21 cellular contexts compared by ENCODE assay signal in the genomic region with DNA sequence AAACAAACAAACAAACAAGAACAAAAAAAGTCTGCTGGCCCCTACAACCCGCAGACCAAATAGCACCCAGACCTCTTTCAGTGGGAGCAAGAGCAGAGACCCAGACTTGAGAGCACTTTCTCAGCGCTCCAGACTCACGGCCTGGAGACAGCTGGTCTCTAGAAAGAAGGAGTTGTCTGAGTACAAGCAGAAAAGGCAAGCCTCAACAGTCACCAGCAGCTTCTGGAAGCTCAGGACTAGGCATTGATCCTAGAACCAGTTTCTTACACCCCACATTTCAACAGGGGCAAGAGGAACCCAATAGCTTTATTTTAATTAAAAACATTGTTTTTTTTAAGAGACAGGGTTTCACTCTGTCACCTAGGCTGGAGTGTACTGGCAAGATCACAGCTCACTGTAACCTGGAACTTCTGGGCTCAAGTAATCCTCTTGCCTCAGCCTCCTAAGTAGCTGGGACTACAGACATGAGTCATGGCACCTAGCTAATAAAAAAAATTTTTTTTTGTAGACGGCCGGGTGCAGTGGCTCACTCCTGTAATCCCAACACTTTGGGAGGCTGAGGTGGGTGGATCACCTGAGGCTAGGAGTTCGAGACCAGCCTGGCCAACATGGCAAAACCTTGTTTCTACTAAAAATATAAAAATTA. TPM values are rescaled to one million over a fixed set of nuclear protein-coding genes. Genes with fewer than 3 reads are reported as not detected.
A peak's percentile ranks its signal among the peaks of the same experiment; 100 is the strongest.
DNase-seq lines count a peak whose midpoint lies in the region; ATAC-seq and TF ChIP-seq lines count a peak whose summit lies in the region.
"Had no signal": no experiment of that assay in that cellular context is flagged by ENCODE, and none has a peak within 500 bp of the region (broad histone marks: within the 10 kb centered on the region; RNA-seq: fewer than 3 reads in every experiment).

No MANE protein-coding gene starts in this region.

- no peak overlapping the region for H2AFZ ChIP-seq in mammary epithelial cell (ENCODE audit: low read depth, low read length)
- no peak overlapping the region for H2AFZ ChIP-seq in PC-3 (ENCODE audit: low read length)

- H3K4me2 ChIP-seq in mammary epithelial cell (ENCODE audit: insufficient read depth, low read depth, low read length) (no peak overlapping the region), PC-3 (ENCODE audit: low read length) (no peak overlapping the region)
- H3K4me2 ChIP-seq: BLaER1 treated with 17β-estradiol and CSF1 and Interleukin-3, amounts not matched to agents 10 nM and 100 nM had no signal

- H3K4me3 ChIP-seq in mammary epithelial cell (replicated peaks in 1 of 3; ENCODE audit: insufficient read depth in 1 of 3, low read depth in 2 of 3, low read length in 3 of 3), result no peak overlapping the region
- H3K4me3 ChIP-seq in breast epithelium, result no peak overlapping the region
- no peak overlapping the region for H3K4me3 ChIP-seq in PC-3 (ENCODE audit: low read length)
- H3K4me3 ChIP-seq: BLaER1 treated with 17β-estradiol and CSF1 and Interleukin-3, amounts not matched to agents 10 nM and 100 nM; GM12878; HAP-1 had no signal

- peak overlapping the region; percentile 81 for H3K27ac Mint-ChIP-seq in neural crest cell (ENCODE audit: unreplicated experiment)
- H3K27ac Mint-ChIP-seq: CD14-positive monocyte; CD4-positive, alpha-beta T cell; CD8-positive, alpha-beta memory T cell; HFFc6 had no signal

- no peaks in the 10 kb centered on the region for H3K4me1 Mint-ChIP-seq in neural crest cell

- 47% methylated on average over 6 of the region's 6 CpGs for WGBS in mammary epithelial cell (ENCODE audit: low coverage, missing lambda C conversion rate)

- H4K20me1 ChIP-seq in mammary epithelial cell (ENCODE audit: insufficient read depth, low read length) (no peaks in the 10 kb centered on the region), PC-3 (ENCODE audit: low read length) (no peaks in the 10 kb centered on the region)
- H4K20me1 ChIP-seq: BLaER1 treated with 17β-estradiol and CSF1 and Interleukin-3, amounts not matched to agents 10 nM and 100 nM had no signal

- H3K4me1 ChIP-seq in mammary epithelial cell (ENCODE audit: insufficient read depth, low read length), result no peaks in the 10 kb centered on the region
- no peaks in the 10 kb centered on the region for H3K4me1 ChIP-seq in breast epithelium
- no peaks in the 10 kb centered on the region for H3K4me1 ChIP-seq in PC-3 (ENCODE audit: insufficient read depth, low read length)
- H3K4me1 ChIP-seq: BE2C, HAP-1 had no signal

- ATAC-seq in PC-3 (no peak), HG03460 (IDR thresholded peaks at IDR 0.05; ENCODE audit: unreplicated experiment) (no peak)
- ATAC-seq: GM12878 had no signal

- H3F3A ChIP-seq in PC-3 (ENCODE audit: low read length, unreplicated experiment), result no peaks in the 10 kb centered on the region

- no peak overlapping the region for H3K9ac ChIP-seq in mammary epithelial cell (ENCODE audit: insufficient read depth, low read length)
- H3K9ac ChIP-seq in PC-3 (ENCODE audit: low read length), result no peak overlapping the region
- H3K9ac ChIP-seq: BLaER1 treated with 17β-estradiol and CSF1 and Interleukin-3, amounts not matched to agents 10 nM and 100 nM had no signal

- H3K27me3 Mint-ChIP-seq in neural crest cell (ENCODE audit: low read depth), result peaks cover 17% of the 10 kb centered on the region
- H3K27me3 Mint-ChIP-seq: CD4-positive, alpha-beta T cell had no signal

- H3K36me3 Mint-ChIP-seq in neural crest cell (ENCODE audit: low read depth), result no peaks in the 10 kb centered on the region
- H3K36me3 Mint-ChIP-seq: CD14-positive monocyte; CD8-positive, alpha-beta memory T cell had no signal

- H3K9me3 Mint-ChIP-seq in neural crest cell, result no peaks in the 10 kb centered on the region
- H3K9me3 Mint-ChIP-seq: CD14-positive monocyte, HFFc6 had no signal

- intact Hi-C loops in mammary epithelial cell (cut with micrococcal nuclease), result no loop called here
- intact Hi-C loops in breast epithelium (cut with DNase I; ENCODE audit: low total_unique reads), result no loop called here
- intact Hi-C loops in PC-3 (cut with micrococcal nuclease), result no loop called here

- H3K36me3 ChIP-seq in mammary epithelial cell (ENCODE audit: insufficient read depth, low read length), result no peaks in the 10 kb centered on the region
- no peaks in the 10 kb centered on the region for H3K36me3 ChIP-seq in breast epithelium
- no peaks in the 10 kb centered on the region for H3K36me3 ChIP-seq in PC-3 (ENCODE audit: low read depth, low read length)
- H3K36me3 ChIP-seq: BE2C; BLaER1 treated with 17β-estradiol and CSF1 and Interleukin-3, amounts not matched to agents 10 nM and 100 nM; HAP-1 had no signal

- BruUV-seq in mammary epithelial cell (replicated peaks; lab: Mats Ljungman, UMichigan) (no TSS peak), PC-3 (replicated peaks; lab: Mats Ljungman, UMichigan) (no TSS peak)

- in situ Hi-C loops in mammary epithelial cell (cut with MboI; ENCODE audit: low sequenced_read_pairs in 2 of 2), result no loop called here

- H3K79me2 ChIP-seq in mammary epithelial cell (ENCODE audit: insufficient read depth, low read length), result no peaks in the 10 kb centered on the region
- H3K79me2 ChIP-seq in PC-3 (ENCODE audit: low read length), result no peaks in the 10 kb centered on the region

- dilution Hi-C loops in mammary epithelial cell (cut with HindIII; ENCODE audit: low sequenced_read_pairs), result no loop called here

- no peak overlapping the region for H3K4me3 Mint-ChIP-seq in neural crest cell
- H3K4me3 Mint-ChIP-seq: CD14-positive monocyte; CD4-positive, alpha-beta T cell; CD8-positive, alpha-beta memory T cell; HFFc6 had no signal

- POLR2A ChIA-PET in PC-3 (lab: Charles Lee; ENCODE audit: unreplicated experiment), result no interaction called here

- H3K27me3 ChIP-seq in mammary epithelial cell (ENCODE audit: insufficient read depth, low read length) (peaks cover 2% of the 10 kb centered on the region), breast epithelium (no peaks in the 10 kb centered on the region), PC-3 (ENCODE audit: low read length) (no peaks in the 10 kb centered on the region)
- H3K27me3 ChIP-seq: BLaER1 treated with 17β-estradiol and CSF1 and Interleukin-3, amounts not matched to agents 10 nM and 100 nM had no signal

- TF ChIP-seq POLR2A in breast epithelium (IDR thresholded peaks at IDR 0.05), result no peak

- H3K9me2 ChIP-seq in PC-3 (replicated peaks; ENCODE audit: low read length), result no peaks in the 10 kb centered on the region

- CTCF ChIA-PET in mammary epithelial cell (lab: Charles Lee; ENCODE audit: low non-redundant PET) (interaction anchor here (0.7 to 1.6 kb wide), 2 partner anchors 31 to 351 kb away, joined by 4 to 9 read pairs; partner anchors contain the start of gene RASL11A), PC-3 (lab: Charles Lee) (interaction anchor here (0.6 to 0.9 kb wide), 2 partner anchors 38 to 58 kb away, joined by 3 to 7 read pairs; no protein-coding TSS in a partner anchor)

- DNase-seq in mammary epithelial cell (peak; percentile 34), breast epithelium (ENCODE audit: low spot score in 2 of 2) (no peak), PC-3 (peak; percentile 23), neural crest cell (ENCODE audit: low read depth, low spot score) (no peak), NCI-H1436 (lab: John Stamatoyannopoulos, UW) (no peak)
- DNase-seq: AML-193; BE2C; CD4-positive, alpha-beta T cell; CD8-positive, alpha-beta memory T cell; DMS 273 treated with DMSO at 0.1 percent for 48 hours; DMS79; EL; GDM1; GOT3; HFFc6 had no signal

- no peak for TF ChIP-seq CTCF in mammary epithelial cell (conservative IDR thresholded peaks at IDR 0.05 in 1 of 2, IDR thresholded peaks at IDR 0.05 in 1 of 2; ENCODE audit: extremely low read depth in 1 of 2, insufficient read depth in 1 of 2, low read depth in 1 of 2, low read length in 2 of 2)
- no peak for TF ChIP-seq CTCF in breast epithelium (IDR thresholded peaks at IDR 0.05)
- no peak for TF ChIP-seq CTCF in PC-3 (conservative IDR thresholded peaks at IDR 0.05; ENCODE audit: low read depth, low read length)
- TF ChIP-seq CTCF in neural crest cell (conservative IDR thresholded peaks at IDR 0.05), result no peak

- H3K9me3 ChIP-seq in mammary epithelial cell (replicated peaks; ENCODE audit: insufficient read depth, low read length) (no peaks in the 10 kb centered on the region), breast epithelium (no peaks in the 10 kb centered on the region), PC-3 (ENCODE audit: low read length) (no peaks in the 10 kb centered on the region)
- H3K9me3 ChIP-seq: BE2C, HAP-1 had no signal

- no peak overlapping the region for H3K27ac ChIP-seq in mammary epithelial cell (ENCODE audit: insufficient read depth, low read depth, low read length)
- H3K27ac ChIP-seq in breast epithelium, result no peak overlapping the region
- H3K27ac ChIP-seq in PC-3 (ENCODE audit: low read length), result no peak overlapping the region
- H3K27ac ChIP-seq: 22Rv1; BLaER1 treated with 17β-estradiol and CSF1 and Interleukin-3, amounts not matched to agents 10 nM and 100 nM had no signal

RNA-seq across cellular contexts. Expression of gene RASL11A, which starts 30.4 kb away (rescaled TPM):
- total RNA-seq in mammary epithelial cell, result 1 to 10 TPM; 1.6 to 2.2 TPM
- 1.5 TPM for polyA plus RNA-seq in mammary epithelial cell
- polyA minus RNA-seq in mammary epithelial cell, result not detected
- 10 to 100 TPM; 20.8 to 62.2 (median 39.3) TPM for total RNA-seq in breast epithelium
- total RNA-seq in PC-3 (2014; rRNA removed), result 43.3 and 59.7 TPM in 2 replicates
- total RNA-seq in neural crest cell, result 1.3 and 1.9 TPM in 2 replicates

RNA-seq across cellular contexts. Expression of gene RPL21, which starts 49.7 kb away (rescaled TPM):
- total RNA-seq in mammary epithelial cell (100 to 1,000 TPM; 422 to 818 TPM), breast epithelium (1,000 to 10,000 TPM in 2 of 3 donors, 100 to 1,000 TPM in 1; 979 to 1,473 (median 1,466) TPM), PC-3 (2014; rRNA removed) (380 and 552 TPM in 2 replicates), neural crest cell (1,080 and 1,081 TPM in 2 replicates)
- polyA plus RNA-seq in mammary epithelial cell, result 1,234 TPM
- polyA minus RNA-seq in mammary epithelial cell, result 245 TPM

Comparison
In these comparisons a context has a peak if more than half of its experiments do, and no peak if none do; other contexts are left out.
1. DNase-seq: peak in mammary epithelial cell (single experiment) and PC-3 (single experiment); none in breast epithelium (0 of 2), neural crest cell (single experiment) and NCI-H1436 (single experiment).